ENCODE assay signal across 8 cellular contexts in the genomic region with DNA sequence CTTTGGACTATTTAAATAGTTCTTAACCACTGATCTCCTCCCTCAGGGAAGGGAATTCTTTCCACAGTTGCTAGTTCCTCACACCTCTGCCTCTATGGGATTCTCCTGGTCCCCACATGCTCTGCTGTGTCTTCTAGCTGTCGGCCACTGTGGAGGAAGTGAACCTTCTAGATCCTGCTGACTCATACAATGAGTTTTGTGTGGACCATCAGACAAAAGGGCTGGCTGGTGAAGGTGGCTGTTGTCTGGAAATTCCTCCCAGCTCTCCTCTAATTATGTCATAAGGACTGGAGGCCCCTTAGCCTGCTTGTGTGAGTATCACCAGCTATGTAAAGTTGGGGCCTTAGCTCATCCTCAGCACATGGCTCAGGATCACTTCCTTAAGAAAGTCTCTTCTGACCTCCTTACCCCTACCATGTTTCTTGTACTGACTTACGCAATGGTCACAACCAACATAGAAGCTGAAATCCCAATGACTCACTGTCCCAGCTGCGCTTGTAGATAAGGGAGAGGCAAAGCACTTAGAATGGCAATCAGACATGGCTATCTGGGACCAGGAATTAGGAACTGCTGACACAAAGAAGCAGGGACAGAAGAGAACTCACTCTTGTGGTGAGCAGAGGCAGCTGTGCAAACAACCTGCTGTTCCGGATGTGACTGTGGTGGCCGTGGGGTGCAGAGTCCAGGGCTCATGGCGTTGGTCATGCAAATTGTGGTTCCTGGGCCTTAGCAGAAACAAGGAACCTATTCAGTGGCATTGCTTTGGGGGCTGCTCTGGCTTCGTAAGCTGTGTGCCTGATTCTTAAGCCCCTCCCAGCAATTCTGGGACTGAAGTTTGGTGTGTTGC. TPM values are rescaled to one million over a fixed set of nuclear protein-coding genes. Genes with fewer than 3 reads are reported as not detected.
DNase-seq lines count a peak whose midpoint lies in the region; ATAC-seq and TF ChIP-seq lines count a peak whose summit lies in the region.

No MANE protein-coding gene starts in this region.

- TF ChIP-seq CTCF in suprapubic skin (IDR thresholded peaks at IDR 0.05): no peak

- H3K4me3 ChIP-seq in BLaER1: no peak overlapping the region
- H3K4me3 ChIP-seq in suprapubic skin: no peak overlapping the region

- no peak overlapping the region for H3K9ac ChIP-seq in BLaER1

- 77% methylated on average over 7 of the region's 7 CpGs for whole genome bisulfite sequencing in suprapubic skin

- H4K20me1 ChIP-seq in BLaER1: no peaks in the 10 kb centered on the region

- TF ChIP-seq EP300 in suprapubic skin (IDR thresholded peaks at IDR 0.05): no peak

- peak overlapping the region; percentile 67 for H3K27ac ChIP-seq in BLaER1
- H3K27ac ChIP-seq in layer of hippocampus (ENCODE audit: low read depth, low read length): peak overlapping the region; percentile 47
- H3K27ac ChIP-seq in suprapubic skin: peak overlapping the region; percentile 66

- H3K9me3 ChIP-seq in BLaER1 (no peaks in the 10 kb centered on the region), suprapubic skin (no peaks in the 10 kb centered on the region)

- H3K4me2 ChIP-seq in BLaER1: peak overlapping the region; percentile 57

- H3K27me3 ChIP-seq in BLaER1: no peaks in the 10 kb centered on the region
- H3K27me3 ChIP-seq in layer of hippocampus (ENCODE audit: control insufficient read depth, insufficient read depth, low read length): no peaks in the 10 kb centered on the region
- no peaks in the 10 kb centered on the region for H3K27me3 ChIP-seq in suprapubic skin

- H3K4me1 ChIP-seq in BLaER1: peaks cover 22% of the 10 kb centered on the region
- peaks cover 7% of the 10 kb centered on the region for H3K4me1 ChIP-seq in suprapubic skin

- ATAC-seq in HG03097 (IDR thresholded peaks at IDR 0.05; ENCODE audit: low FRiP score, unreplicated experiment): peak; percentile 66

- in situ Hi-C loops in GM18951 (cut with MboI; ENCODE audit: low sequenced_read_pairs, unreplicated experiment): no loop called here

- peak; percentile 96 for DNase-seq in NCI-H510A treated with DMSO at 0.1 percent for 48 hours (lab: John Stamatoyannopoulos, UW)
- peak; percentile 44 for DNase-seq in brain pericyte (ENCODE audit: low read depth, low spot score)
- DNase-seq in suprapubic skin (ENCODE audit: low spot score in 2 of 2): peak in 1 of 2 donors; percentile 72
- no peak for DNase-seq in T-helper 9 cell

- peak; percentile 67 for TF ChIP-seq POLR2A in GM18951 (IDR thresholded peaks at IDR 0.05; ENCODE audit: extremely low read depth, insufficient read depth, insufficient read length)
- no peak for TF ChIP-seq POLR2A in suprapubic skin (IDR thresholded peaks at IDR 0.05)

- H3K36me3 ChIP-seq in BLaER1: no peaks in the 10 kb centered on the region
- H3K36me3 ChIP-seq in suprapubic skin: no peaks in the 10 kb centered on the region

RNA-seq across cellular contexts. Expression of a gene that starts 2.5 kb away (rescaled TPM):
- 10 to 100 TPM in 3 of 4 donors, 1 to 10 TPM in 1; 8.6 to 13.0 (median 11.5) TPM for total RNA-seq in suprapubic skin
